Comparison of ENCODE assay signal across 15 cellular contexts in the genomic region with DNA sequence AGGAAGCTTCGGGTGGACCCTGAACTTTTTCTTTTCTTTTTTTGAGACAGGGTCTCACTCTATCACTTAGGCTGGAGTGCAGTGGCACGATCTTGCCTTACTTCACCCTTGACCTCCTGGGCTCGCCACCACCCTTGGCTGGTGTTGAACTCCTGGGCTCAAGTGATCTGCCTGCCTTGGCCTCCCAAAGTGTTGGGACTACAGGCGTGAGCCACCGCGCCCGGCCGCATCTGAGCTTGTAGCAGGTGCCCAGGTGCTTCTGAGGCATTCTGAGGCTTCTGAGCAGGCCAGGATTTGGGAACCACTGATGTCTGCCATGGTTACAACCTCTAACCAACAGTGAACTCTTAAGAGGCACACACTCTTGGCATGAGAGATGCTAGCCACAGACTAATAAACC. TPM values are rescaled to one million over a fixed set of nuclear protein-coding genes. Genes with fewer than 3 reads are reported as not detected.
A peak's percentile ranks its signal among the peaks of the same experiment; 100 is the strongest.
DNase-seq lines count a peak whose midpoint lies in the region; ATAC-seq and TF ChIP-seq lines count a peak whose summit lies in the region.
"Had no signal": no experiment of that assay in that cellular context is flagged by ENCODE, and none has a peak within 500 bp of the region (broad histone marks: within the 10 kb centered on the region; RNA-seq: fewer than 3 reads in every experiment).

No MANE protein-coding gene starts in this region.

- CTCF ChIA-PET in activated naive CD4-positive, alpha-beta T cell treated with anti-CD3 and anti-CD28 coated beads for 36 hours (lab: Charles Lee): interaction anchor here (0.6 to 0.7 kb wide), 2 partner anchors 147 to 237 kb away, joined by 3 read pairs; no protein-coding TSS in a partner anchor

- H4K8ac ChIP-seq in mesenchymal stem cell (ENCODE audit: low read length): no peak overlapping the region

- no peak overlapping the region for H3K14ac ChIP-seq in mesenchymal stem cell (ENCODE audit: low read length in 2 of 2)

- peaks cover 27 to 43% of the 10 kb centered on the region in 2 experiments for H3K36me3 ChIP-seq in mesenchymal stem cell (ENCODE audit: control insufficient read depth in 1 of 2, insufficient read depth in 2 of 2, low read depth in 1 of 2, low read length in 2 of 2)
- peaks cover 0 to 23% (median 3%) of the 10 kb centered on the region in 6 donors for H3K36me3 ChIP-seq in spleen

- no peak overlapping the region for H2BK15ac ChIP-seq in mesenchymal stem cell (ENCODE audit: low read depth, poor library complexity, severe bottlenecking)

- H2BK120ac ChIP-seq in mesenchymal stem cell (ENCODE audit: low read depth, low read length): no peak overlapping the region

- no peaks in the 10 kb centered on the region for H3K27me3 ChIP-seq in mesenchymal stem cell (ENCODE audit: control insufficient read depth in 1 of 2, insufficient read depth in 1 of 2, low read length in 2 of 2)
- no peaks in the 10 kb centered on the region for H3K27me3 ChIP-seq in spleen (replicated peaks in 1 of 7)

- DNase-seq in activated naive CD4-positive, alpha-beta T cell treated with anti-CD3 and anti-CD28 coated beads for 36 hours: no peak
- no peak for DNase-seq in activated naive CD4-positive, alpha-beta T cell treated with anti-CD3 and anti-CD28 coated beads, Interleukin-2, amount 50 U/mL, for 16 hours
- DNase-seq in T-helper 17 cell: no peak
- no peak for DNase-seq in mesenchymal stem cell
- DNase-seq in spleen: peak; percentile 41
- DNase-seq in foreskin fibroblast: no peak
- DNase-seq: DMS53, KG1, NCI-H1436, NCI-H2029 treated with DMSO at 0.1 percent for 48 hours, NCI-H510A treated with DMSO at 0.1 percent for 48 hours, PC-9 had no signal

- peak overlapping the region; percentile 61 for H3K27ac Mint-ChIP-seq in activated naive CD4-positive, alpha-beta T cell treated with anti-CD3 and anti-CD28 coated beads for 36 hours
- H3K27ac Mint-ChIP-seq in T-helper 17 cell: peak overlapping the region; percentile 85

- H3K4me3 ChIP-seq in mesenchymal stem cell (ENCODE audit: insufficient read depth in 1 of 2, low read depth in 1 of 2, low read length in 2 of 2) (no peak overlapping the region), spleen (no peak overlapping the region), foreskin fibroblast (ENCODE audit: low read depth in 1 of 2, low read length in 2 of 2) (no peak overlapping the region)
- H3K4me3 ChIP-seq: PC-9 had no signal

- intact Hi-C loops in activated naive CD4-positive, alpha-beta T cell treated with anti-CD3 and anti-CD28 coated beads for 36 hours (cut with micrococcal nuclease): no loop called here
- intact Hi-C loops in spleen (cut with DNase I; ENCODE audit: low total_unique reads): no loop called here

- H3K79me1 ChIP-seq in mesenchymal stem cell (replicated peaks; ENCODE audit: low read length, poor library complexity, severe bottlenecking): peaks cover 62% of the 10 kb centered on the region

- no peak overlapping the region for H2AFZ ChIP-seq in mesenchymal stem cell (ENCODE audit: low read depth, low read length)
- H2AFZ ChIP-seq: PC-9 had no signal

- 94% methylated on average over 8 of the region's 8 CpGs for WGBS in mesenchymal stem cell
- WGBS in spleen, 5 donors: 89 to 93% (median 91%) methylated on average over 8 of the region's 8 CpGs

- H3K4ac ChIP-seq in mesenchymal stem cell (ENCODE audit: low read depth in 1 of 2, low read length in 2 of 2): no peak overlapping the region

- H3K36me3 Mint-ChIP-seq in activated naive CD4-positive, alpha-beta T cell treated with anti-CD3 and anti-CD28 coated beads for 36 hours (ENCODE audit: low read depth): peaks cover 2% of the 10 kb centered on the region
- no peaks in the 10 kb centered on the region for H3K36me3 Mint-ChIP-seq in T-helper 17 cell (ENCODE audit: low read depth)

- no peak overlapping the region for H3K4me2 ChIP-seq in mesenchymal stem cell (ENCODE audit: low read length, poor library complexity, severe bottlenecking)
- H3K4me2 ChIP-seq: PC-9 had no signal

- no peak overlapping the region for H2AK5ac ChIP-seq in mesenchymal stem cell (ENCODE audit: low read length, severe bottlenecking)

- no peak overlapping the region for H3K4me3 Mint-ChIP-seq in activated naive CD4-positive, alpha-beta T cell treated with anti-CD3 and anti-CD28 coated beads for 36 hours
- no peak overlapping the region for H3K4me3 Mint-ChIP-seq in T-helper 17 cell

- H3K9me3 Mint-ChIP-seq in activated naive CD4-positive, alpha-beta T cell treated with anti-CD3 and anti-CD28 coated beads for 36 hours: no peaks in the 10 kb centered on the region

- no peak for TF ChIP-seq POLR2A in spleen (IDR thresholded peaks at IDR 0.05)

- H3K27me3 Mint-ChIP-seq in activated naive CD4-positive, alpha-beta T cell treated with anti-CD3 and anti-CD28 coated beads for 36 hours (ENCODE audit: low read depth): no peaks in the 10 kb centered on the region
- no peaks in the 10 kb centered on the region for H3K27me3 Mint-ChIP-seq in T-helper 17 cell

- no peak overlapping the region for H3K18ac ChIP-seq in mesenchymal stem cell (ENCODE audit: low read depth in 1 of 2, low read length in 2 of 2)

- no peak overlapping the region for H4K91ac ChIP-seq in mesenchymal stem cell (ENCODE audit: low read length)

- peak overlapping the region; percentile 75 for H3K9ac ChIP-seq in mesenchymal stem cell (ENCODE audit: low read length)

- no peak overlapping the region for H2BK5ac ChIP-seq in mesenchymal stem cell (ENCODE audit: low read depth, low read length, poor library complexity, severe bottlenecking)

- no peak for ATAC-seq in T-helper 17 cell
- no peak for ATAC-seq in GM18907 (IDR thresholded peaks at IDR 0.05; ENCODE audit: unreplicated experiment)
- ATAC-seq in GM18517 (IDR thresholded peaks at IDR 0.05; ENCODE audit: unreplicated experiment): no peak
- ATAC-seq: HepG2 had no signal

- H3K4me1 ChIP-seq in mesenchymal stem cell (ENCODE audit: control insufficient read depth, insufficient read depth, low read depth, low read length): peaks cover 24% of the 10 kb centered on the region
- H3K4me1 ChIP-seq in spleen: peaks cover 15 to 54% (median 24%) of the 10 kb centered on the region in 6 donors

- no peak overlapping the region for H3K23ac ChIP-seq in mesenchymal stem cell (ENCODE audit: low read length in 2 of 2)

- no peak overlapping the region for H2BK12ac ChIP-seq in mesenchymal stem cell (ENCODE audit: low read length in 2 of 2)

- peaks cover 46% of the 10 kb centered on the region for H3K4me1 Mint-ChIP-seq in activated naive CD4-positive, alpha-beta T cell treated with anti-CD3 and anti-CD28 coated beads for 36 hours (ENCODE audit: low read depth)
- H3K4me1 Mint-ChIP-seq in T-helper 17 cell: peaks cover 46% of the 10 kb centered on the region

- H3K27ac ChIP-seq in mesenchymal stem cell (ENCODE audit: low read length, poor library complexity, severe bottlenecking): no peak overlapping the region
- no peak overlapping the region for H3K27ac ChIP-seq in spleen
- H3K27ac ChIP-seq: PC-9 had no signal

- TF ChIP-seq CTCF in spleen (IDR thresholded peaks at IDR 0.05 in 8 of 11, conservative IDR thresholded peaks at IDR 0.05 in 3 of 11) (no peak), foreskin fibroblast (IDR thresholded peaks at IDR 0.05; ENCODE audit: low read depth, low read length) (no peak)

- H3K9me3 ChIP-seq in T-helper 17 cell (ENCODE audit: control insufficient read depth, low read length, poor library complexity, severe bottlenecking) (no peaks in the 10 kb centered on the region), mesenchymal stem cell (ENCODE audit: control insufficient read depth, low read length) (no peaks in the 10 kb centered on the region), spleen (no peaks in the 10 kb centered on the region)

RNA-seq across cellular contexts. Expression of gene USP35, which starts 5.1 kb away (rescaled TPM):
- 10 to 100 TPM; 13.4 to 14.2 TPM for total RNA-seq in activated naive CD4-positive, alpha-beta T cell treated with anti-CD3 and anti-CD28 coated beads for 36 hours
- total RNA-seq in T-helper 17 cell (10 to 100 TPM; 10.5 to 13.4 TPM), spleen (1 to 10 TPM; 5.6 to 9.5 (median 6.5) TPM)
- polyA plus RNA-seq in mesenchymal stem cell (2013, experiment 1 of 2): 7.1 TPM
- 6.9 TPM for polyA plus RNA-seq in mesenchymal stem cell (2013, experiment 2 of 2)
- 1 to 10 TPM; 1.6 to 6.5 (median 1.6) TPM for polyA plus RNA-seq in spleen

RNA-seq across cellular contexts. Expression of gene KCTD21, which starts 5.4 kb away (rescaled TPM):
- 10 to 100 TPM in 1 of 2 experiments, 1 to 10 TPM in 1; 8.6 to 10.1 TPM for total RNA-seq in activated naive CD4-positive, alpha-beta T cell treated with anti-CD3 and anti-CD28 coated beads for 36 hours
- 1 to 10 TPM; 2.4 to 4.0 TPM for total RNA-seq in T-helper 17 cell
- polyA plus RNA-seq in mesenchymal stem cell (2013, experiment 1 of 2): 11.7 TPM
- 12.2 TPM for polyA plus RNA-seq in mesenchymal stem cell (2013, experiment 2 of 2)
- 10 to 100 TPM in 2 of 7 donors, 1 to 10 TPM in 5; 6.0 to 13.6 (median 7.2) TPM for total RNA-seq in spleen
- 1 to 10 TPM; 1.2 to 3.4 (median 1.4) TPM for polyA plus RNA-seq in spleen

RNA-seq across cellular contexts. Expression of gene ALG8, which starts 54.4 kb away (rescaled TPM):
- 10 to 100 TPM; 35.1 to 35.9 TPM for total RNA-seq in activated naive CD4-positive, alpha-beta T cell treated with anti-CD3 and anti-CD28 coated beads for 36 hours
- total RNA-seq in T-helper 17 cell (10 to 100 TPM; 17.2 to 25.8 TPM), spleen (10 to 100 TPM; 17.4 to 35.7 (median 29.3) TPM)
- polyA plus RNA-seq in mesenchymal stem cell (2013, experiment 1 of 2): 49.1 TPM
- 50.6 TPM for polyA plus RNA-seq in mesenchymal stem cell (2013, experiment 2 of 2)
- polyA plus RNA-seq in spleen: 10 to 100 TPM; 30.7 to 34.0 (median 32.7) TPM
